In genomic region chr10:7302393-7303054, GRCh38 we compare ENCODE assay signal across 18 cellular contexts.
DNase-seq lines count a peak whose midpoint lies in the region; ATAC-seq and TF ChIP-seq lines count a peak whose summit lies in the region.
"Had no signal": no experiment of that assay in that cellular context is flagged by ENCODE, and none has a peak within 500 bp of the region (broad histone marks: within the 10 kb centered on the region; RNA-seq: fewer than 3 reads in every experiment).

No MANE protein-coding gene starts in this region.

- H3K27me3 Mint-ChIP-seq in nephron (ENCODE audit: low read depth): no peaks in the 10 kb centered on the region

- in situ Hi-C loops in Caki2 (cut with HindIII; ENCODE audit: low pct_unique_long_range_greater_than_20kb, low sequenced_read_pairs): no loop called here

- no peak for ATAC-seq in HG03457 (IDR thresholded peaks at IDR 0.05; ENCODE audit: unreplicated experiment)

- DNase-seq in Caki2 (ENCODE audit: low read depth) (peak; percentile 59), M059J (ENCODE audit: low read depth) (peak; percentile 73), NCI-H2081 treated with DMSO at 0.1 percent for 48 hours (lab: John Stamatoyannopoulos, UW) (no peak)
- DNase-seq in stimulated activated CD4-positive, alpha-beta T cell treated with anti-CD3 and anti-CD28 coated beads, Interleukin-12 subunit alpha, Interleukin-12 subunit beta, amount 100 ng/mL, for 4 hours: no peak
- no peak for DNase-seq in activated CD4-positive, alpha-beta T cell treated with anti-CD3 and anti-CD28 coated beads for 4 hours
- DNase-seq: activated CD8-positive, alpha-beta memory T cell treated with anti-CD3 and anti-CD28 coated beads, Interleukin-2, amount 50 U/mL, for 4 hours; AML-193; DMS79; esophagus squamous epithelium; mesendoderm; posterior cingulate gyrus; upper lobe of left lung had no signal

- no peaks in the 10 kb centered on the region for H3K27me3 ChIP-seq in ectodermal cell (ENCODE audit: control insufficient read depth, insufficient read depth, low read length, poor library complexity, severe bottlenecking)
- H3K27me3 ChIP-seq: esophagus squamous epithelium, upper lobe of left lung had no signal

- peak overlapping the region; percentile 39 to 85 (median 72) for H3K27ac Mint-ChIP-seq in nephron

- H3K4me3 ChIP-seq in ectodermal cell (ENCODE audit: insufficient read depth, low read depth, low read length): no peak overlapping the region
- H3K4me3 ChIP-seq: coronary artery, esophagus squamous epithelium, upper lobe of left lung had no signal

- peak overlapping the region in 2 of 3 experiments; percentile 2 to 44 for H3K4me3 Mint-ChIP-seq in nephron

- H3K9me3 ChIP-seq in ectodermal cell (ENCODE audit: control insufficient read depth, low read length): no peaks in the 10 kb centered on the region
- H3K9me3 ChIP-seq: esophagus squamous epithelium, upper lobe of left lung had no signal

- peaks cover 6% of the 10 kb centered on the region for H3K9me3 Mint-ChIP-seq in nephron

- H3K36me3 ChIP-seq in ectodermal cell (ENCODE audit: control insufficient read depth, insufficient read depth, low read length): no peaks in the 10 kb centered on the region
- H3K36me3 ChIP-seq: esophagus squamous epithelium, upper lobe of left lung had no signal

- no peak for TF ChIP-seq CTCF in nephron (IDR thresholded peaks at IDR 0.05; ENCODE audit: unreplicated experiment in 3 of 3)

- peak overlapping the region; percentile 60 for H3K27ac ChIP-seq in ectodermal cell (ENCODE audit: insufficient read depth, low read depth, low read length, poor library complexity, severe bottlenecking)
- H3K27ac ChIP-seq: coronary artery, esophagus squamous epithelium, HL-60, upper lobe of left lung, VCaP had no signal

- H3K4me1 Mint-ChIP-seq in nephron: peaks cover 47% of the 10 kb centered on the region

- H3K36me3 Mint-ChIP-seq in nephron (ENCODE audit: low read depth): peaks cover 3% of the 10 kb centered on the region

- 51 to 82% methylated on average over 1 to 2 of the region's 4 CpGs for WGBS in ectodermal cell, 2 experiments

- peaks cover 9% of the 10 kb centered on the region for H3K4me1 ChIP-seq in ectodermal cell (ENCODE audit: control insufficient read depth, insufficient read depth, low read length)

Comparison
In these comparisons a context has a peak if more than half of its experiments do, and no peak if none do; other contexts are left out.
1. DNase-seq: peak in Caki2 (single experiment) and M059J (single experiment); none in stimulated activated CD4-positive, alpha-beta T cell treated with anti-CD3 and anti-CD28 coated beads, Interleukin-12 subunit alpha, Interleukin-12 subunit beta, amount 100 ng/mL, for 4 hours (single experiment), activated CD4-positive, alpha-beta T cell treated with anti-CD3 and anti-CD28 coated beads for 4 hours (0 of 2) and NCI-H2081 treated with DMSO at 0.1 percent for 48 hours (single experiment).